30 cellular contexts compared by ENCODE assay signal in the genomic region with DNA sequence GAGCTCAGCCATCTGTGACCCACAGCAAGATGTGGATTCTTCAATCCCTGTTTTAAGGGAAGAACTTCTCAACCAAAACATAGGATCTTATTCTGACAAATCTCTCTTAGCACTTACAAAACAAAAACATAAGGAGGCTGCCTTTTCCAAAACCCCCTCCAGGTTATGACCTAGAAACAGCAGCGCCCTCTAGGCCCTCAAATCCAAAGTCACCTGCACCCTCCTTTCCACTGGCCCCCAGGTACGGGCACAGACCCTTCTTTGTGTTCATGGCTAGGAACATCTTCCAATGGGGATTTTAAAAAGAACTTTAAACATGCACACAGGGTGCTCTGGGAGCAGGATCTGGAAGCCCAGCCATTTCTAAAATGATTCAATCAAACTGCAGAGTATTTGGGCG.
DNase-seq lines count a peak whose midpoint lies in the region; FAIRE-seq and TF ChIP-seq lines count a peak whose summit lies in the region.
"Had no signal": no experiment of that assay in that cellular context is flagged by ENCODE, and none has a peak within 500 bp of the region (broad histone marks: within the 10 kb centered on the region; RNA-seq: fewer than 3 reads in every experiment).

No MANE protein-coding gene starts in this region.

- FAIRE-seq in HTR-8/SVneo (lab: Jason Lieb, UNC) (no peak), kidney (lab: Jason Lieb, UNC) (no peak)
- FAIRE-seq: A204.1, endometrium, GM19239, pancreas had no signal

- H4K91ac ChIP-seq in H9 (ENCODE audit: insufficient read length, low read depth, low read length): no peak overlapping the region

- no peak overlapping the region for H3K18ac ChIP-seq in H9 (ENCODE audit: insufficient read length, low read depth, low read length)
- H3K18ac ChIP-seq in mesendoderm (ENCODE audit: low read length): no peak overlapping the region

- H3K27me3 ChIP-seq in BE2C (no peaks in the 10 kb centered on the region), H9 (ENCODE audit: insufficient read depth, low read length) (no peaks in the 10 kb centered on the region), mesendoderm (ENCODE audit: insufficient read depth, low read length, poor library complexity) (no peaks in the 10 kb centered on the region), prostate gland (replicated peaks; ENCODE audit: insufficient read depth) (no peaks in the 10 kb centered on the region)
- H3K27me3 ChIP-seq: esophagus squamous epithelium, pancreas, right atrium auricular region had no signal

- no peak overlapping the region for H2BK12ac ChIP-seq in H9 (ENCODE audit: insufficient read length, low read depth, low read length)

- H3K36me3 Mint-ChIP-seq in H9 (ENCODE audit: insufficient read depth in 1 of 3, low read depth in 3 of 3): peaks cover 53 to 98% (median 97%) of the 10 kb centered on the region in 3 experiments; a peak in 6 of 7 replicates
- H3K36me3 Mint-ChIP-seq: activated CD4-positive, alpha-beta memory T cell treated with anti-CD3 and anti-CD28 coated beads for 36 hours; IgD-negative memory B cell had no signal

- H3K79me1 ChIP-seq in H9 (ENCODE audit: insufficient read depth, low read depth, low read length, poor library complexity, severe bottlenecking) (peaks cover 9% of the 10 kb centered on the region), mesendoderm (ENCODE audit: low read length) (no peaks in the 10 kb centered on the region)

- no peaks in the 10 kb centered on the region for H3K23me2 ChIP-seq in H9 (ENCODE audit: insufficient read length, low read depth, low read length, poor library complexity, severe bottlenecking)

- H3T11ph ChIP-seq in H9 (ENCODE audit: low read length): no peak overlapping the region

- H3K4ac ChIP-seq in H9 (ENCODE audit: low read depth, low read length): no peak overlapping the region
- no peak overlapping the region for H3K4ac ChIP-seq in mesendoderm (ENCODE audit: low read depth, low read length)

- H3K4me1 ChIP-seq in BE2C: peaks cover 7% of the 10 kb centered on the region; the same call in 1 of the 2 replicates
- H3K4me1 ChIP-seq in H9 (ENCODE audit: insufficient read depth, low read length): no peaks in the 10 kb centered on the region; the same call in 1 of the 2 replicates
- H3K4me1 ChIP-seq in mesendoderm (ENCODE audit: control insufficient read depth, low read depth, low read length): no peaks in the 10 kb centered on the region
- H3K4me1 ChIP-seq in prostate gland (replicated peaks): no peaks in the 10 kb centered on the region
- peaks cover 3 to 4% of the 10 kb centered on the region in 2 donors for H3K4me1 ChIP-seq in kidney (ENCODE audit: control insufficient read depth in 1 of 2, insufficient read depth in 1 of 2, low read depth in 1 of 2, low read length in 2 of 2)
- H3K4me1 ChIP-seq: pancreas, right atrium auricular region had no signal

- intact Hi-C loops in prostate gland (cut with DNase I) (no loop called here), kidney (cut with DNase I) (no loop called here)

- H3K56ac ChIP-seq in H9 (ENCODE audit: insufficient read length, low read depth, low read length): no peak overlapping the region
- H3K56ac ChIP-seq in mesendoderm (ENCODE audit: low read length): no peak overlapping the region

- no peak for DNase-seq in BE2C
- DNase-seq in H9: no peak
- no peak for DNase-seq in caudate nucleus (lab: John Stamatoyannopoulos, UW)
- peak; percentile 40 for DNase-seq in mesendoderm
- no peak for DNase-seq in prostate gland (ENCODE audit: low spot score)
- no peak for DNase-seq in HTR-8/SVneo (ENCODE audit: insufficient read length, low spot score)
- DNase-seq in NCI-H2107 (lab: John Stamatoyannopoulos, UW): no peak
- no peak for DNase-seq in kidney
- DNase-seq: activated CD4-positive, alpha-beta memory T cell treated with anti-CD3 and anti-CD28 coated beads for 36 hours; activated CD4-positive, CD25-positive, alpha-beta regulatory T cell treated with anti-CD3 and anti-CD28 coated beads, Interleukin-2, amount 50 U/mL, for 72 hours; activated CD8-positive, alpha-beta memory T cell treated with anti-CD3 and anti-CD28 coated beads, Interleukin-2, amount 50 U/mL, for 48 hours; activated naive CD4-positive, alpha-beta T cell treated with anti-CD3 and anti-CD28 coated beads for 36 hours; CD4-positive, alpha-beta T cell; dermis blood vessel endothelial cell; EL; esophagus squamous epithelium; foreskin melanocyte; NCI-H187; NK-92 treated with Interleukin-12 subunit alpha and Interleukin-12 subunit beta, amount 100 ng/mL, for 24 hours; pancreas; stimulated activated naive CD4-positive, alpha-beta T cell treated with Interleukin-2 at 50 U/mL for 16 hours; T-helper 17 cell had no signal

- H3K27ac Mint-ChIP-seq in H9: peak overlapping the region in 2 of 3 experiments; percentile 50 to 83; a peak in 1 of 7 replicates
- H3K27ac Mint-ChIP-seq: activated CD4-positive, alpha-beta memory T cell treated with anti-CD3 and anti-CD28 coated beads for 36 hours; activated naive CD4-positive, alpha-beta T cell treated with anti-CD3 and anti-CD28 coated beads for 36 hours; activated T-helper 1 cell treated with anti-CD3 and anti-CD28 coated beads, Interleukin-12 subunit alpha, Interleukin-12 subunit beta, Interleukin-2, Interleukin-4 antibody, amounts not matched to agents 30 ng/mL and 10 ng/mL and 1 ng/mL, durations not matched to agents 14 hours and 24 hours and 36 hours; CD4-positive, alpha-beta T cell; IgD-negative memory B cell; T-helper 17 cell had no signal

- H4K20me1 ChIP-seq in H9 (ENCODE audit: control insufficient read depth, insufficient read depth, insufficient read length): no peaks in the 10 kb centered on the region

- no peak overlapping the region for H4K8ac ChIP-seq in H9 (replicated peaks; ENCODE audit: insufficient read length, low read depth, low read length)
- no peak overlapping the region for H4K8ac ChIP-seq in mesendoderm (ENCODE audit: low read depth, low read length)

- H4K5ac ChIP-seq in H9 (ENCODE audit: insufficient read length, low read depth, low read length): no peak overlapping the region
- no peak overlapping the region for H4K5ac ChIP-seq in mesendoderm (ENCODE audit: low read length)

- H3K4me2 ChIP-seq in H9 (ENCODE audit: insufficient read depth, insufficient read length, low read length): no peak overlapping the region
- H3K4me2 ChIP-seq in mesendoderm (ENCODE audit: low read length): no peak overlapping the region
- H3K4me2 ChIP-seq: smooth muscle cell had no signal

- no peaks in the 10 kb centered on the region for H3K79me2 ChIP-seq in H9 (ENCODE audit: insufficient read depth, low read length)
- no peaks in the 10 kb centered on the region for H3K79me2 ChIP-seq in mesendoderm (ENCODE audit: control insufficient read depth, insufficient read depth, low read length)

- H3K9me3 ChIP-seq in BE2C (no peaks in the 10 kb centered on the region), H9 (ENCODE audit: control insufficient read depth, low read depth, low read length) (no peaks in the 10 kb centered on the region), prostate gland (no peaks in the 10 kb centered on the region), kidney (ENCODE audit: control insufficient read depth in 1 of 2, low read length in 2 of 2) (no peaks in the 10 kb centered on the region)
- H3K9me3 ChIP-seq: esophagus squamous epithelium, pancreas, right atrium auricular region had no signal

- H3K23ac ChIP-seq in H9 (ENCODE audit: insufficient read length, low read depth, low read length) (no peak overlapping the region), mesendoderm (ENCODE audit: low read length) (no peak overlapping the region)

- no peaks in the 10 kb centered on the region for H3K9me3 Mint-ChIP-seq in H9
- H3K9me3 Mint-ChIP-seq: activated CD4-positive, alpha-beta memory T cell treated with anti-CD3 and anti-CD28 coated beads for 36 hours; activated naive CD4-positive, alpha-beta T cell treated with anti-CD3 and anti-CD28 coated beads for 36 hours; activated T-helper 1 cell treated with anti-CD3 and anti-CD28 coated beads, Interleukin-12 subunit alpha, Interleukin-12 subunit beta, Interleukin-2, Interleukin-4 antibody, amounts not matched to agents 30 ng/mL and 10 ng/mL and 1 ng/mL, durations not matched to agents 14 hours and 24 hours and 36 hours; CD4-positive, alpha-beta T cell; central memory CD8-positive, alpha-beta T cell; IgD-negative memory B cell had no signal

- no peaks in the 10 kb centered on the region; the same call in 1 of the 2 replicates for H3K27me3 Mint-ChIP-seq in H9 (ENCODE audit: low read depth)
- H3K27me3 Mint-ChIP-seq: activated CD4-positive, alpha-beta memory T cell treated with anti-CD3 and anti-CD28 coated beads for 36 hours; CD4-positive, alpha-beta T cell; central memory CD8-positive, alpha-beta T cell had no signal

- H3K27ac ChIP-seq in H9 (ENCODE audit: insufficient read length, low read depth, low read length) (no peak overlapping the region), caudate nucleus (ENCODE audit: low read depth, low read length) (peak overlapping the region; percentile 32), mesendoderm (ENCODE audit: low read depth, low read length) (no peak overlapping the region), prostate gland (no peak overlapping the region), kidney (ENCODE audit: low read depth in 2 of 2, low read length in 2 of 2) (no peak overlapping the region)
- H3K27ac ChIP-seq: pancreas, right atrium auricular region had no signal

- H3K4me3 ChIP-seq in BE2C (ENCODE audit: low read depth, low read length): no peak overlapping the region
- no peak overlapping the region for H3K4me3 ChIP-seq in mesendoderm (ENCODE audit: low read length)
- H3K4me3 ChIP-seq in prostate gland: no peak overlapping the region
- no peak overlapping the region for H3K4me3 ChIP-seq in kidney (ENCODE audit: low read length in 2 of 2)
- H3K4me3 ChIP-seq: esophagus squamous epithelium, pancreas, right atrium auricular region, smooth muscle cell had no signal

- H2AK5ac ChIP-seq in H9 (ENCODE audit: insufficient read length, low read length): no peak overlapping the region
- H2AK5ac ChIP-seq in mesendoderm (ENCODE audit: low read length): no peak overlapping the region

- H2BK20ac ChIP-seq in H9 (ENCODE audit: low read depth, low read length, poor library complexity, severe bottlenecking): no peak overlapping the region

- no peaks in the 10 kb centered on the region for H3K36me3 ChIP-seq in BE2C
- H3K36me3 ChIP-seq in mesendoderm (ENCODE audit: control insufficient read depth, insufficient read depth, low read length): no peaks in the 10 kb centered on the region
- no peaks in the 10 kb centered on the region for H3K36me3 ChIP-seq in prostate gland
- peaks cover 0 to 2% of the 10 kb centered on the region in 2 donors for H3K36me3 ChIP-seq in kidney (ENCODE audit: control insufficient read depth in 1 of 2, insufficient read depth in 2 of 2, low read length in 2 of 2)
- H3K36me3 ChIP-seq: pancreas, right atrium auricular region had no signal

- TF ChIP-seq CTCF in BE2C (IDR thresholded peaks at IDR 0.05; ENCODE audit: low read depth, low read length): peak; percentile 19; the same call in 1 of the 2 replicates
- peak; percentile 62 for TF ChIP-seq CTCF in H9 (conservative IDR thresholded peaks at IDR 0.05)
- no peak for TF ChIP-seq CTCF in prostate gland (IDR thresholded peaks at IDR 0.05)
- TF ChIP-seq CTCF in kidney (IDR thresholded peaks at IDR 0.05; ENCODE audit: borderline replicate concordance, extremely low read depth, insufficient read depth): no peak

- H3K14ac ChIP-seq in H9 (ENCODE audit: insufficient read depth, low read length): no peak overlapping the region

- H3K9ac ChIP-seq in H9 (ENCODE audit: extremely low read depth, insufficient read length, low read length): no peak overlapping the region
- H3K9ac ChIP-seq in mesendoderm (ENCODE audit: low read length): no peak overlapping the region
- H3K9ac ChIP-seq in kidney (ENCODE audit: low read length in 2 of 2): no peak overlapping the region

- no peak overlapping the region for H2AFZ ChIP-seq in H9 (ENCODE audit: low read length)

- no peak overlapping the region for H3K4me3 Mint-ChIP-seq in H9
- H3K4me3 Mint-ChIP-seq: activated CD4-positive, alpha-beta memory T cell treated with anti-CD3 and anti-CD28 coated beads for 36 hours; activated naive CD4-positive, alpha-beta T cell treated with anti-CD3 and anti-CD28 coated beads for 36 hours; activated T-helper 1 cell treated with anti-CD3 and anti-CD28 coated beads, Interleukin-12 subunit alpha, Interleukin-12 subunit beta, Interleukin-2, Interleukin-4 antibody, amounts not matched to agents 30 ng/mL and 10 ng/mL and 1 ng/mL, durations not matched to agents 14 hours and 24 hours and 36 hours; CD4-positive, alpha-beta T cell; central memory CD8-positive, alpha-beta T cell; IgD-negative memory B cell; T-helper 17 cell had no signal

- H2BK15ac ChIP-seq in H9 (ENCODE audit: low read depth, low read length) (no peak overlapping the region), mesendoderm (replicated peaks; ENCODE audit: low read depth) (no peak overlapping the region)

- whole genome bisulfite sequencing in H9 (ENCODE audit: extremely low coverage, insufficient read length, low lambda C conversion rate): no CpG with 5 or more reads among the region's 3 CpGs
- WGBS in mesendoderm (ENCODE audit: extremely low coverage, insufficient coverage, low lambda C conversion rate): no CpG with 5 or more reads among the region's 3 CpGs
- WGBS in prostate gland: 92% methylated on average over 3 of the region's 3 CpGs

- no peak overlapping the region for H2BK120ac ChIP-seq in H9 (ENCODE audit: low read depth, low read length, poor library complexity, severe bottlenecking)
- no peak overlapping the region for H2BK120ac ChIP-seq in mesendoderm (ENCODE audit: low read depth, low read length)

- no peak for TF ChIP-seq POLR2A in prostate gland (IDR thresholded peaks at IDR 0.05)

- peaks cover 24 to 42% of the 10 kb centered on the region in 2 experiments for H3K4me1 Mint-ChIP-seq in H9
- H3K4me1 Mint-ChIP-seq: central memory CD8-positive, alpha-beta T cell; IgD-negative memory B cell; T-helper 17 cell had no signal

- H2BK5ac ChIP-seq in H9 (ENCODE audit: insufficient read length, low read length) (no peak overlapping the region), mesendoderm (ENCODE audit: low read length) (no peak overlapping the region)

Comparison
In these comparisons a context has a peak if more than half of its experiments do, and no peak if none do; other contexts are left out.
1. CTCF ChIP-seq: peak in BE2C (single experiment) and H9 (single experiment); none in prostate gland (0 of 4) and kidney (single experiment).